2 cellular contexts compared by ENCODE assay signal in genomic region chr3:126685041-126685440, GRCh38.
TF ChIP-seq lines count a peak whose summit lies in the region.

No MANE protein-coding gene starts in this region.

TF ChIP-seq in IMR-90, 13 proteins besides CTCF, POLR2A, EP300 and RAD21:
- TF ChIP-seq FOS (IDR thresholded peaks at IDR 0.05; ENCODE audit: low read depth, low read length) (no peak), BHLHE40 (IDR thresholded peaks at IDR 0.05; ENCODE audit: low read depth, low read length) (no peak), SMC3 (IDR thresholded peaks at IDR 0.05; ENCODE audit: low read depth, low read length) (no peak), MAZ (IDR thresholded peaks at IDR 0.05; ENCODE audit: borderline replicate concordance, low read depth, low read length) (no peak), MAFK (IDR thresholded peaks at IDR 0.05; ENCODE audit: low read depth, low read length) (no peak), RCOR1 (IDR thresholded peaks at IDR 0.05; ENCODE audit: insufficient replicate concordance, low read length) (no peak), CHD1 (IDR thresholded peaks at IDR 0.05; ENCODE audit: low read depth, low read length) (no peak)
- TF ChIP-seq, protein P1, sequence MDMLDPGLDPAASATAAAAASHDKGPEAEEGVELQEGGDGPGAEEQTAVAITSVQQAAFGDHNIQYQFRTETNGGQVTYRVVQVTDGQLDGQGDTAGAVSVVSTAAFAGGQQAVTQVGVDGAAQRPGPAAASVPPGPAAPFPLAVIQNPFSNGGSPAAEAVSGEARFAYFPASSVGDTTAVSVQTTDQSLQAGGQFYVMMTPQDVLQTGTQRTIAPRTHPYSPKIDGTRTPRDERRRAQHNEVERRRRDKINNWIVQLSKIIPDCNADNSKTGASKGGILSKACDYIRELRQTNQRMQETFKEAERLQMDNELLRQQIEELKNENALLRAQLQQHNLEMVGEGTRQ (IDR thresholded peaks at IDR 0.05; ENCODE audit: low read depth, low read length), result no peak
- TF ChIP-seq, protein P2, sequence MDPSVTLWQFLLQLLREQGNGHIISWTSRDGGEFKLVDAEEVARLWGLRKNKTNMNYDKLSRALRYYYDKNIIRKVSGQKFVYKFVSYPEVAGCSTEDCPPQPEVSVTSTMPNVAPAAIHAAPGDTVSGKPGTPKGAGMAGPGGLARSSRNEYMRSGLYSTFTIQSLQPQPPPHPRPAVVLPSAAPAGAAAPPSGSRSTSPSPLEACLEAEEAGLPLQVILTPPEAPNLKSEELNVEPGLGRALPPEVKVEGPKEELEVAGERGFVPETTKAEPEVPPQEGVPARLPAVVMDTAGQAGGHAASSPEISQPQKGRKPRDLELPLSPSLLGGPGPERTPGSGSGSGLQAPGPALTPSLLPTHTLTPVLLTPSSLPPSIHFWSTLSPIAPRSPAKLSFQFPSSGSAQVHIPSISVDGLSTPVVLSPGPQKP (IDR thresholded peaks at IDR 0.05; ENCODE audit: borderline replicate concordance, low read depth, low read length), result no peak

TF ChIP-seq in HEK293T, 16 proteins besides CTCF, POLR2A, EP300 and RAD21:
- TF ChIP-seq SP1 (IDR thresholded peaks at IDR 0.05) (no peak), ARNT (IDR thresholded peaks at IDR 0.05) (no peak), SUZ12 (IDR thresholded peaks at IDR 0.05) (no peak), FOXM1 (IDR thresholded peaks at IDR 0.05; ENCODE audit: borderline replicate concordance) (no peak), FOXA1 (IDR thresholded peaks at IDR 0.05) (no peak), FOXK2 (IDR thresholded peaks at IDR 0.05) (no peak), NFRKB (IDR thresholded peaks at IDR 0.05) (no peak), BHLHE40 (IDR thresholded peaks at IDR 0.05; ENCODE audit: borderline replicate concordance) (no peak), HDGF (IDR thresholded peaks at IDR 0.05; ENCODE audit: borderline replicate concordance) (no peak), ZNF384 (IDR thresholded peaks at IDR 0.05) (no peak), ELF4 (IDR thresholded peaks at IDR 0.05) (no peak), CTBP1 (IDR thresholded peaks at IDR 0.05; ENCODE audit: borderline replicate concordance) (no peak), L3MBTL2 (conservative IDR thresholded peaks at IDR 0.05) (no peak), TARDBP (IDR thresholded peaks at IDR 0.05) (no peak), LEF1 (IDR thresholded peaks at IDR 0.05; ENCODE audit: borderline replicate concordance) (no peak)
- TF ChIP-seq, protein P3, sequence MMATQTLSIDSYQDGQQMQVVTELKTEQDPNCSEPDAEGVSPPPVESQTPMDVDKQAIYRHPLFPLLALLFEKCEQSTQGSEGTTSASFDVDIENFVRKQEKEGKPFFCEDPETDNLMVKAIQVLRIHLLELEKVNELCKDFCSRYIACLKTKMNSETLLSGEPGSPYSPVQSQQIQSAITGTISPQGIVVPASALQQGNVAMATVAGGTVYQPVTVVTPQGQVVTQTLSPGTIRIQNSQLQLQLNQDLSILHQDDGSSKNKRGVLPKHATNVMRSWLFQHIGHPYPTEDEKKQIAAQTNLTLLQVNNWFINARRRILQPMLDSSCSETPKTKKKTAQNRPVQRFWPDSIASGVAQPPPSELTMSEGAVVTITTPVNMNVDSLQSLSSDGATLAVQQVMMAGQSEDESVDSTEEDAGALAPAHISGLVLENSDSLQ (IDR thresholded peaks at IDR 0.05), result no peak
